In genomic region chr6:12802440-12802839, GRCh38 we compare ENCODE assay signal across 29 cellular contexts.
"Had no signal": no experiment of that assay in that cellular context is flagged by ENCODE, and none has a peak within 500 bp of the region (broad histone marks: within the 10 kb centered on the region; RNA-seq: fewer than 3 reads in every experiment).

No MANE protein-coding gene starts in this region.

- H3K4me3 Mint-ChIP-seq: dendritic cell treated with granulocyte-macrophage colony-stimulating factor and Interleukin-4, amounts not matched to agents 40 ng/mL and 50 ng/mL, for 4 days; effector memory CD8-positive, alpha-beta T cell; endodermal cell had no signal

- H3K4me3 ChIP-seq: colonic mucosa, coronary artery, dorsolateral prefrontal cortex, esophagus muscularis mucosa, esophagus squamous epithelium, gastrocnemius medialis, gastroesophageal sphincter, heart left ventricle, heart right ventricle had no signal

- H3K27ac Mint-ChIP-seq: dendritic cell treated with granulocyte-macrophage colony-stimulating factor and Interleukin-4, amounts not matched to agents 40 ng/mL and 50 ng/mL, for 4 days; effector memory CD8-positive, alpha-beta T cell; endodermal cell had no signal

- H3K36me3 ChIP-seq: colonic mucosa, esophagus muscularis mucosa, esophagus squamous epithelium, gastrocnemius medialis, gastroesophageal sphincter, heart left ventricle, heart right ventricle had no signal

- H3K9me3 Mint-ChIP-seq: dendritic cell treated with granulocyte-macrophage colony-stimulating factor and Interleukin-4, amounts not matched to agents 40 ng/mL and 50 ng/mL, for 4 days; endodermal cell had no signal

- H3K27ac ChIP-seq: colonic mucosa, coronary artery, dorsolateral prefrontal cortex, epithelial cell of prostate, esophagus muscularis mucosa, esophagus squamous epithelium, foreskin keratinocyte, gastrocnemius medialis, gastroesophageal sphincter, heart left ventricle, heart right ventricle had no signal

- H3K4me1 Mint-ChIP-seq: endodermal cell had no signal

- DNase-seq: colonic mucosa; cortex of kidney; dermis blood vessel endothelial cell; dorsolateral prefrontal cortex; effector CD4-positive, alpha-beta T cell; effector CD8-positive, alpha-beta T cell; effector memory CD4-positive, alpha-beta T cell; effector memory CD8-positive, alpha-beta T cell; endodermal cell; erythroblast; esophagus squamous epithelium; foreskin fibroblast; foreskin keratinocyte; foreskin melanocyte; gastrocnemius medialis; glutamatergic neuron; head of caudate nucleus; heart left ventricle; heart right ventricle had no signal

- H3K27me3 ChIP-seq: colonic mucosa, esophagus muscularis mucosa, foreskin keratinocyte, gastrocnemius medialis had no signal

- H3K4me1 ChIP-seq: colonic mucosa, esophagus muscularis mucosa, esophagus squamous epithelium, foreskin keratinocyte, gastrocnemius medialis, gastroesophageal sphincter, heart left ventricle, heart right ventricle had no signal

- H3K9me3 ChIP-seq: colonic mucosa, esophagus muscularis mucosa, esophagus squamous epithelium, gastrocnemius medialis, gastroesophageal sphincter, heart left ventricle, heart right ventricle had no signal

- FAIRE-seq: colon, endometrium, endothelial cell of umbilical vein, frontal cortex had no signal

- ATAC-seq: effector memory CD8-positive, alpha-beta T cell; esophagus mucosa; foreskin keratinocyte; gastrocnemius medialis; gastroesophageal sphincter; heart left ventricle; heart right ventricle had no signal
